8 cellular contexts compared by ENCODE assay signal in the genomic region with DNA sequence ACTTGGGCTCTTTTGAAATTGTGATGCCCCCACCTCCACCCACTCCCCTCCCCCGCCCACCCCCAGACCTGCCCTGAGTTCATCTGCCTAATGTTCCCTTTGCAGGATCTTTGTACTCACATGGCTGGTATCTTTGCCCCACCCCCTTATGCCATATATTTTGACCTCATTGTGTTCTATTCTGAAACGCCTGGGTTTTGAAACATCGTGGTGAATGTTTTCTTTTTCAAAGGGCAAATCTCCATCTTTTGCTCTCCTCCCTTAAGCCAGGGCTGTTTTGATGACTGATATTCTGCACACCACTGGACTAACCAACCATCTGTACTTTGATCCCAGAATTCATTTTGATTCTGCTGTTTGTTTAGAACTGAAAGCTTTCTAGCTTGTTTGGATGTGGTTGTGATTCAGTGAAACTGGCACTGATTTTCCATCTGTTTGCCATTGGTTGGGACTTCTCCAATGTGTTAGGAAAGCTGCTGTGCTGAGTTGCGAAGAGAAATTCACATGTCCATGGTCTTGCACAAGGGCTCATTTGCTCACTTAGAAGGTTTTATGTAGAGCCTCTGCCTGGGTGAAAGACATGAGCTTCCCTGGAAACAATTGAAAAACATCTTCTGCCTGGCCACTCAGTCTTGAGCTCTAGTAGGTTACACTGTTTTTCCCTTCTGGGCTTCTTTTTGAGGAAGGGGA. TPM values are rescaled to one million over a fixed set of nuclear protein-coding genes. Genes with fewer than 3 reads are reported as not detected.
DNase-seq lines count a peak whose midpoint lies in the region; ATAC-seq and TF ChIP-seq lines count a peak whose summit lies in the region.

No MANE protein-coding gene starts in this region.

- DNase-seq in GM23248: peak; percentile 90
- DNase-seq in spleen: no peak
- no peak for DNase-seq in NCI-H2171 treated with DMSO at 0.1 percent for 48 hours (lab: John Stamatoyannopoulos, UW)
- no peak for DNase-seq in stimulated activated CD4-positive, alpha-beta T cell treated with anti-CD3 and anti-CD28 coated beads, Interleukin-2, amount 100 ng/mL, for 48 hours
- DNase-seq in NCI-H1417 (lab: John Stamatoyannopoulos, UW): no peak

- peaks cover 73% of the 10 kb centered on the region for H3K4me1 Mint-ChIP-seq in activated T-helper 17 cell treated with anti-CD3 and anti-CD28 coated beads, Interleukin-2, amount 50 U/mL, for 72 hours

- H3K9ac ChIP-seq in GM23248: peak overlapping the region; percentile 49

- no peaks in the 10 kb centered on the region for H3K9me3 Mint-ChIP-seq in activated T-helper 17 cell treated with anti-CD3 and anti-CD28 coated beads, Interleukin-2, amount 50 U/mL, for 72 hours

- H3K79me2 ChIP-seq in GM23248 (ENCODE audit: insufficient read depth): peaks cover 78% of the 10 kb centered on the region

- intact Hi-C loops in spleen (cut with DNase I; ENCODE audit: low total_unique reads): no loop called here

- peaks cover 3% of the 10 kb centered on the region; the same call in 1 of the 2 replicates for H4K20me1 ChIP-seq in GM23248 (ENCODE audit: insufficient read depth)

- peak; percentile 1 for ATAC-seq in activated T-helper 17 cell treated with anti-CD3 and anti-CD28 coated beads, Interleukin-2, amount 50 U/mL, for 72 hours (replicated peaks)
- ATAC-seq in gastroesophageal sphincter (peak; percentile 84), HG02571 (IDR thresholded peaks at IDR 0.05; ENCODE audit: unreplicated experiment) (no peak)

- no peaks in the 10 kb centered on the region for H3K9me3 ChIP-seq in GM23248 (ENCODE audit: low read depth)
- H3K9me3 ChIP-seq in gastroesophageal sphincter: no peaks in the 10 kb centered on the region
- H3K9me3 ChIP-seq in spleen: no peaks in the 10 kb centered on the region

- H3K9me2 ChIP-seq in GM23248 (ENCODE audit: insufficient read depth): no peaks in the 10 kb centered on the region

- no peaks in the 10 kb centered on the region for H3K36me3 ChIP-seq in GM23248 (ENCODE audit: low read depth)
- peaks cover 0 to 6% of the 10 kb centered on the region in 2 donors for H3K36me3 ChIP-seq in gastroesophageal sphincter
- H3K36me3 ChIP-seq in spleen: peaks cover 0 to 34% (median 0%) of the 10 kb centered on the region in 6 donors

- TF ChIP-seq EP300 in gastroesophageal sphincter (IDR thresholded peaks at IDR 0.05): no peak

- H3K27me3 Mint-ChIP-seq in activated T-helper 17 cell treated with anti-CD3 and anti-CD28 coated beads, Interleukin-2, amount 50 U/mL, for 72 hours: no peaks in the 10 kb centered on the region

- 15 to 23% methylated on average over 4 of the region's 4 CpGs for WGBS in GM23248 (ENCODE audit: low coverage in 1 of 2, low lambda C conversion rate in 2 of 2, missing lambda C conversion rate in 2 of 2), 2 experiments
- WGBS in gastroesophageal sphincter (ENCODE audit: low coverage in 1 of 2), 2 donors: 50 to 94% methylated on average over 3 to 4 of the region's 4 CpGs
- WGBS in spleen, 5 donors: 52 to 66% (median 57%) methylated on average over 4 of the region's 4 CpGs

- TF ChIP-seq CTCF in gastroesophageal sphincter (IDR thresholded peaks at IDR 0.05): no peak
- TF ChIP-seq CTCF in spleen (IDR thresholded peaks at IDR 0.05 in 8 of 11, conservative IDR thresholded peaks at IDR 0.05 in 3 of 11): no peak

- in situ Hi-C loops in GM23248 (cut with MboI): no loop called here

- peak overlapping the region; percentile 41 for H3K4me2 ChIP-seq in GM23248 (ENCODE audit: unreplicated experiment)

- TF ChIP-seq POLR2A in gastroesophageal sphincter (IDR thresholded peaks at IDR 0.05) (no peak), spleen (IDR thresholded peaks at IDR 0.05) (peak in 1 of 3 donors; percentile 52)

- 0 out of 2 replicates have a peak overlapping the region, but pooled peaks have one; percentile 15 for H2AFZ ChIP-seq in GM23248

- H3F3A ChIP-seq in GM23248 (ENCODE audit: insufficient read depth): peaks cover 32% of the 10 kb centered on the region

- H3K4me1 ChIP-seq in GM23248 (ENCODE audit: insufficient read depth) (peaks cover 18% of the 10 kb centered on the region; the same call in 1 of the 2 replicates), gastroesophageal sphincter (peaks cover 0 to 55% (median 12%) of the 10 kb centered on the region in 3 donors), spleen (peaks cover 63 to 100% (median 97%) of the 10 kb centered on the region in 6 donors)

- peak overlapping the region; percentile 90 for H3K27ac Mint-ChIP-seq in activated T-helper 17 cell treated with anti-CD3 and anti-CD28 coated beads, Interleukin-2, amount 50 U/mL, for 72 hours

- H3K27me3 ChIP-seq in GM23248 (replicated peaks; ENCODE audit: insufficient read depth): no peaks in the 10 kb centered on the region
- H3K27me3 ChIP-seq in gastroesophageal sphincter: no peaks in the 10 kb centered on the region
- no peaks in the 10 kb centered on the region for H3K27me3 ChIP-seq in spleen (replicated peaks in 1 of 7)

- H3K4me3 ChIP-seq in GM23248 (peak overlapping the region; percentile 35), gastroesophageal sphincter (no peak overlapping the region), spleen (peak overlapping the region in 3 of 8 donors; percentile 8 to 97 (median 17))

- H3K27ac ChIP-seq in GM23248 (peak overlapping the region; percentile 84), gastroesophageal sphincter (peak overlapping the region; percentile 20 to 71 (median 57)), spleen (peak overlapping the region; percentile 95 to 100 (median 98))

- H3K4me3 Mint-ChIP-seq in activated T-helper 17 cell treated with anti-CD3 and anti-CD28 coated beads, Interleukin-2, amount 50 U/mL, for 72 hours: peak overlapping the region; percentile 86

- H3K36me3 Mint-ChIP-seq in activated T-helper 17 cell treated with anti-CD3 and anti-CD28 coated beads, Interleukin-2, amount 50 U/mL, for 72 hours (ENCODE audit: low read depth): peaks cover 94% of the 10 kb centered on the region

RNA-seq across cellular contexts. Expression of a gene that starts 16.5 kb away (rescaled TPM):
- total RNA-seq in GM23248 (2014; rRNA removed; shearing (Covaris generic)): 14.3 and 15.6 TPM in 2 replicates
- polyA plus RNA-seq in GM23248 (2016; fragmentation: Nextera tagmentation; extraction: Ambion mirVana): 12.2 and 13.0 TPM in 2 replicates
- 100 to 1,000 TPM; 219 to 280 TPM for total RNA-seq in activated T-helper 17 cell treated with anti-CD3 and anti-CD28 coated beads, Interleukin-2, amount 50 U/mL, for 72 hours
- total RNA-seq in gastroesophageal sphincter: 10 to 100 TPM; 19.9 to 43.2 (median 26.6) TPM
- 100 to 1,000 TPM; 120 to 435 (median 252) TPM for total RNA-seq in spleen
- polyA plus RNA-seq in spleen: 100 to 1,000 TPM; 135 to 196 (median 148) TPM
